30 cellular contexts compared by ENCODE assay signal in genomic region chr6:166176106-166176505, GRCh38. TPM values are rescaled to one million over a fixed set of nuclear protein-coding genes. Genes with fewer than 3 reads are reported as not detected.
DNase-seq lines count a peak whose midpoint lies in the region; ATAC-seq, FAIRE-seq and TF ChIP-seq lines count a peak whose summit lies in the region.
"Had no signal": no experiment of that assay in that cellular context is flagged by ENCODE, and none has a peak within 500 bp of the region (broad histone marks: within the 10 kb centered on the region; RNA-seq: fewer than 3 reads in every experiment).

No MANE protein-coding gene starts in this region.

- SMC1A ChIA-PET in GM12878 (lab: Charles Lee; ENCODE audit: uncharacterized antibody, unreplicated experiment) = interaction anchor here (0.6 kb wide), 1 partner anchor 1078 kb away, joined by 3 read pairs; no protein-coding TSS in a partner anchor

- H3K9me3 ChIP-seq in Loucy (ENCODE audit: insufficient read depth, low read depth, low read length) = no peaks in the 10 kb centered on the region
- H3K9me3 ChIP-seq in GM12878 (replicated peaks; ENCODE audit: control insufficient read depth, insufficient read depth, low read length) = no peaks in the 10 kb centered on the region; the same call in 2 of the 3 replicates
- no peaks in the 10 kb centered on the region for H3K9me3 ChIP-seq in tibial nerve
- H3K9me3 ChIP-seq in testis = no peaks in the 10 kb centered on the region
- H3K9me3 ChIP-seq: BE2C, BLaER1 had no signal

- TF ChIP-seq POLR2A in GM12891 (IDR thresholded peaks at IDR 0.05; ENCODE audit: low read depth, low read length) (no peak), GM12878 (IDR thresholded peaks at IDR 0.05; ENCODE audit: low read depth, low read length) (no peak), tibial nerve (IDR thresholded peaks at IDR 0.05) (no peak), testis (IDR thresholded peaks at IDR 0.05) (no peak)

- in situ Hi-C loops in GM12878 (cut with MboI) = no loop called here

- no TSS peak for BruUV-seq in GM12878 (replicated peaks; lab: Mats Ljungman, UMichigan)

- TF ChIP-seq CTCF in Loucy (conservative IDR thresholded peaks at IDR 0.05; ENCODE audit: low read length) = no peak
- TF ChIP-seq CTCF in GM12878 (IDR thresholded peaks at IDR 0.05 in 2 of 3, conservative IDR thresholded peaks at IDR 0.05 in 1 of 3; ENCODE audit: control insufficient read depth in 2 of 3, extremely low read depth in 1 of 3, insufficient read depth in 1 of 3, low read depth in 3 of 3, low read length in 3 of 3) = no peak
- TF ChIP-seq CTCF in tibial nerve (IDR thresholded peaks at IDR 0.05) = no peak
- no peak for TF ChIP-seq CTCF in testis (IDR thresholded peaks at IDR 0.05)

- 2% methylated on average over 2 of the region's 2 CpGs for WGBS in GM12878 (ENCODE audit: insufficient coverage, insufficient replicate concordance, low lambda C conversion rate, missing lambda C conversion rate)
- WGBS in tibial nerve, 2 donors = 65 to 86% methylated on average over 2 of the region's 2 CpGs
- 60 to 72% methylated on average over 2 of the region's 2 CpGs for WGBS in testis, 2 donors

- H3K9me2 ChIP-seq in Loucy (replicated peaks; ENCODE audit: low read depth, low read length) = no peaks in the 10 kb centered on the region

- peak overlapping the region; percentile 10 for H3K4me2 ChIP-seq in Loucy (ENCODE audit: low read depth, low read length, poor library complexity, severe bottlenecking)
- H3K4me2 ChIP-seq in GM12878 (ENCODE audit: control insufficient read depth, insufficient read depth) = no peak overlapping the region
- H3K4me2 ChIP-seq: BLaER1 had no signal

- no peaks in the 10 kb centered on the region for H4K20me1 ChIP-seq in Loucy (ENCODE audit: insufficient read depth, low read length, poor library complexity, severe bottlenecking)
- no peaks in the 10 kb centered on the region for H4K20me1 ChIP-seq in GM12878 (ENCODE audit: control insufficient read depth, insufficient read depth)
- H4K20me1 ChIP-seq: BLaER1 had no signal

- no peak overlapping the region for H3K4me3 ChIP-seq in Loucy (ENCODE audit: low read length, poor library complexity, severe bottlenecking)
- no peak overlapping the region for H3K4me3 ChIP-seq in GM12878
- H3K4me3 ChIP-seq in tibial nerve = no peak overlapping the region
- no peak overlapping the region for H3K4me3 ChIP-seq in testis
- H3K4me3 ChIP-seq: BLaER1 had no signal

- peaks cover 18% of the 10 kb centered on the region; the same call in 1 of the 2 replicates for H3F3A ChIP-seq in Loucy (ENCODE audit: low read depth)

- FAIRE-seq in GM12891 (lab: Jason Lieb, UNC) = peak; percentile 87
- FAIRE-seq in GM12878 (lab: Jason Lieb, UNC) = no peak
- FAIRE-seq: A204.1 had no signal

- no peaks in the 10 kb centered on the region for H3K27me3 ChIP-seq in Loucy (ENCODE audit: insufficient read depth, low read length, poor library complexity, severe bottlenecking)
- 0 out of 4 replicates have a peak, but pooled peaks cover 0 to 3% of the 10 kb centered on the region in 2 experiments for H3K27me3 ChIP-seq in GM12878 (replicated peaks in 1 of 2; ENCODE audit: control insufficient read depth in 2 of 2, insufficient read depth in 2 of 2, low read length in 1 of 2)
- peaks cover 0 to 32% of the 10 kb centered on the region in 2 donors for H3K27me3 ChIP-seq in tibial nerve
- H3K27me3 ChIP-seq in testis = no peaks in the 10 kb centered on the region
- H3K27me3 ChIP-seq: BE2C, BLaER1 had no signal

- H3K79me2 ChIP-seq in Loucy (ENCODE audit: insufficient read depth, low read length) (no peaks in the 10 kb centered on the region), GM12878 (ENCODE audit: control insufficient read depth, insufficient read depth, low read length) (no peaks in the 10 kb centered on the region)

- CTCF ChIA-PET in GM12878 (lab: Yijun Ruan, JAX) = no interaction called here

- RAD21 ChIA-PET in GM12878 (lab: Charles Lee; ENCODE audit: unreplicated experiment) = no interaction called here

- DNase-seq in GM12891 (ENCODE audit: insufficient read length, low spot score) (no peak), GM12878 (ENCODE audit: low read depth, low spot score) (peak; percentile 64), tibial nerve (ENCODE audit: low spot score in 2 of 2) (no peak), occipital lobe (lab: John Stamatoyannopoulos, UW) (no peak), testis (no peak)
- DNase-seq: 8988T; ACHN; BE2C; C1 segment of cervical spinal cord; CD4-positive, alpha-beta memory T cell; CD4-positive, CD25-positive, alpha-beta regulatory T cell; CD8-positive, alpha-beta memory T cell; COR-L47; DMS 273 treated with DMSO at 0.1 percent for 48 hours; DMS153; DMS53; DMS79; DND-41; EL; GDM1 had no signal

- H3K36me3 ChIP-seq in Loucy (ENCODE audit: insufficient read depth, low read length) = no peaks in the 10 kb centered on the region
- no peaks in the 10 kb centered on the region for H3K36me3 ChIP-seq in GM12878 (ENCODE audit: control insufficient read depth in 2 of 2, insufficient read depth in 2 of 2, low read length in 1 of 2)
- H3K36me3 ChIP-seq in tibial nerve = no peaks in the 10 kb centered on the region
- no peaks in the 10 kb centered on the region for H3K36me3 ChIP-seq in testis (ENCODE audit: low read depth, missing control alignments)
- H3K36me3 ChIP-seq: BE2C, BLaER1 had no signal

- POLR2A ChIA-PET in GM12878 (lab: Charles Lee) = no interaction called here

- ATAC-seq in GM18907 (IDR thresholded peaks at IDR 0.05; ENCODE audit: unreplicated experiment) = peak; percentile 31
- ATAC-seq in GM12878 = no peak
- no peak for ATAC-seq in GM18867 (IDR thresholded peaks at IDR 0.05; ENCODE audit: unreplicated experiment)

- H3K27ac ChIP-seq in GM12878 (ENCODE audit: control insufficient read depth, insufficient read depth) = peak overlapping the region; percentile 47
- no peak overlapping the region for H3K27ac ChIP-seq in tibial nerve
- H3K27ac ChIP-seq in testis = no peak overlapping the region
- H3K27ac ChIP-seq: BLaER1 had no signal

- intact Hi-C loops in GM12878 (cut with micrococcal nuclease; ENCODE audit: unreplicated experiment) (loop anchor here (10.0 kb wide), 1 partner anchor 229 kb away; no protein-coding TSS in a partner anchor), testis (cut with DNase I; ENCODE audit: low total_unique reads) (no loop called here)

- H3K4me1 ChIP-seq in Loucy (ENCODE audit: insufficient read depth, low read length, poor library complexity, severe bottlenecking) (peaks cover 46% of the 10 kb centered on the region), GM12878 (ENCODE audit: control insufficient read depth, insufficient read depth, low read length) (peaks cover 4% of the 10 kb centered on the region), tibial nerve (peaks cover 0 to 7% (median 5%) of the 10 kb centered on the region in 4 donors), testis (no peaks in the 10 kb centered on the region)

- H3K9ac ChIP-seq in Loucy (ENCODE audit: low read depth, low read length, poor library complexity, severe bottlenecking) = no peak overlapping the region
- H3K9ac ChIP-seq in GM12878 (ENCODE audit: control insufficient read depth, insufficient read depth, low read length) = no peak overlapping the region
- H3K9ac ChIP-seq: BLaER1 had no signal

- TF ChIP-seq RAD21 in GM12878 (IDR thresholded peaks at IDR 0.05; ENCODE audit: insufficient read depth, low read depth, low read length) = no peak

- H2AFZ ChIP-seq in Loucy (ENCODE audit: low read length) (peak overlapping the region; percentile 40; the same call in 1 of the 2 replicates), GM12878 (ENCODE audit: control insufficient read depth, low read depth, low read length) (no peak overlapping the region)

- TF ChIP-seq EP300 in GM12878 (IDR thresholded peaks at IDR 0.05; ENCODE audit: borderline replicate concordance in 1 of 2, control insufficient read depth in 1 of 2, low read depth in 2 of 2, low read length in 2 of 2) (no peak), tibial nerve (IDR thresholded peaks at IDR 0.05) (no peak)

TF ChIP-seq in GM12891, 5 proteins besides CTCF, POLR2A, EP300 and RAD21:
- TF ChIP-seq SPI1 (IDR thresholded peaks at IDR 0.05; ENCODE audit: low read depth, low read length) = no peak
- TF ChIP-seq PAX5 (IDR thresholded peaks at IDR 0.05; ENCODE audit: insufficient read depth, low read length, severe bottlenecking) = no peak
- TF ChIP-seq TAF1 (IDR thresholded peaks at IDR 0.05; ENCODE audit: low read depth, low read length) = no peak
- TF ChIP-seq POLR2AphosphoS5 (IDR thresholded peaks at IDR 0.05; ENCODE audit: low read depth, low read length) = no peak
- no peak for TF ChIP-seq POU2F2 (IDR thresholded peaks at IDR 0.05; ENCODE audit: low read depth, low read length)

TF ChIP-seq in GM12878, 131 proteins besides CTCF, POLR2A, EP300 and RAD21 (continues in another document):
- TF ChIP-seq ZBED1 (IDR thresholded peaks at IDR 0.05; ENCODE audit: borderline replicate concordance) (no peak), RB1 (IDR thresholded peaks at IDR 0.05; ENCODE audit: borderline replicate concordance) (no peak), BCL11A (IDR thresholded peaks at IDR 0.05; ENCODE audit: low read depth, low read length) (no peak), CEBPB (IDR thresholded peaks at IDR 0.05; ENCODE audit: borderline replicate concordance in 1 of 2, low read depth in 2 of 2, low read length in 2 of 2) (no peak)

RNA-seq across cellular contexts. Expression of gene TBXT, which starts 8.5 kb away (rescaled TPM):
- polyA plus RNA-seq in GM12891 (2012; ENCODE audit: low read depth, missing spikeins) = 14.5 TPM
- total RNA-seq in GM12878 (2013; cell fraction: nucleolus; rRNA removed) = 0.17 TPM in 1 of 2 replicates, not detected in the other
- total RNA-seq in GM12878 (2014; rRNA removed) = not detected in 2 replicates
- not detected in 2 replicates for total RNA-seq in GM12878 (2014; rRNA removed; fragmentation: Illumina TruSeq; extraction: Trizol)
- total RNA-seq in GM12878 (2021) = not detected in 2 replicates
- polyA plus RNA-seq in GM12878 (2011; ENCODE audit: low read depth) = 0.64 TPM
- 2.1 and 2.5 TPM in 2 replicates for polyA plus RNA-seq in GM12878 (2011; rRNA removed)
- 3.5 and 4.7 TPM in 2 replicates for polyA plus RNA-seq in GM12878 (2011; cell fraction: cytosol; rRNA removed)
- 10.0 and 11.5 TPM in 2 replicates for polyA plus RNA-seq in GM12878 (2011; cell fraction: nucleus; rRNA removed)
- 1.6 and 1.8 TPM in 2 replicates for polyA plus RNA-seq in GM12878 (2012)
- not detected in 2 replicates for polyA plus RNA-seq in GM12878 (2014; fragmentation: Illumina TruSeq; extraction: Trizol)
- not detected for polyA plus RNA-seq in GM12878 (2014; fragmentation: Nextera tagmentation; extraction: Ambion mirVana)
- polyA plus RNA-seq in GM12878 (2014; rRNA removed) = 0.04 TPM in 1 of 2 replicates, not detected in the other
- under 1 TPM in 1 of 2 experiments, not detected in 1; 0.06 TPM for polyA plus RNA-seq in GM12878 (2016; fragmentation: Nextera tagmentation; extraction: Ambion mirVana)
- polyA minus RNA-seq in GM12878 (2011; rRNA and poly(A)+ RNA removed) = 1.1 and 2.0 TPM in 2 replicates
- polyA minus RNA-seq in GM12878 (2011; cell fraction: cytosol; rRNA and poly(A)+ RNA removed) = 1.1 and 1.6 TPM in 2 replicates
- 0.86 and 1.1 TPM in 2 replicates for polyA minus RNA-seq in GM12878 (2011; cell fraction: nucleus; rRNA and poly(A)+ RNA removed)
- not detected for total RNA-seq in tibial nerve
- not detected for total RNA-seq in occipital lobe
- 1 to 10 TPM in 1 of 2 donors, under 1 TPM in 1; 0.24 to 1.2 TPM for total RNA-seq in testis
- polyA plus RNA-seq in testis (ENCODE audit: insufficient read depth, low read depth, low replicate concordance) = 0.26 TPM
- total RNA-seq: A673; CD4-positive, alpha-beta memory T cell; CD4-positive, CD25-positive, alpha-beta regulatory T cell; CD8-positive, alpha-beta memory T cell; Daoy; G401 had no signal
- polyA plus RNA-seq: AG04450; CD14-positive monocyte; CD4-positive, alpha-beta memory T cell; CD4-positive, CD25-positive, alpha-beta regulatory T cell; CD8-positive, alpha-beta memory T cell had no signal
